ENCODE assay signal across 23 cellular contexts in the genomic region with DNA sequence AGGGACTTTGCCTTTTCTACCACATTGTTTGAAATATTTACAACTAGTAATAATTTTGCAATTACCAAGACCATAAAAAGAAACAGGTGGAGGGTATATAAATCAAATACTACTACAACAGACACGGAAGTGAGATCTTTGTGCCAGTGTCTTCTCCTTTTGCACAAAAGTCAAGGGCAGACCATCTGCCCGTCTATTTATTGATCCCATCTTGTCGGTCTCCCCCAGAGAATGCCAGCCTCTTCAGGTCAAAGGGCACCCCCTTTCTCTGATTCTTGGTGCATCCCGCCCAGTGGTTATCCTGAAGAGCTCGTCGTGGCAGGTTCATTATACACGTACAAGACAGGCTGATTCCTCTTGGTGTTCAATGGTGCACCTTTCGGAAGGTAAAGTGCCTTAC.
"Had no signal": no experiment of that assay in that cellular context is flagged by ENCODE, and none has a peak within 500 bp of the region (broad histone marks: within the 10 kb centered on the region; RNA-seq: fewer than 3 reads in every experiment).

No MANE protein-coding gene starts in this region.

- H3K27ac Mint-ChIP-seq: activated B cell treated with CpG ODN at 0.5 μM for 24 hours; activated CD4-positive, alpha-beta memory T cell treated with anti-CD3 and anti-CD28 coated beads, Interleukin-2, amount 10 ng/mL, durations not matched to agents 7 days and 5 days; activated naive CD4-positive, alpha-beta T cell treated with anti-CD3 and anti-CD28 coated beads, Interleukin-2, amount 10 ng/mL, durations not matched to agents 7 days and 5 days; activated naive CD8-positive, alpha-beta T cell treated with anti-CD3 and anti-CD28 coated beads for 36 hours; activated T-cell treated with anti-CD3 and anti-CD28 coated beads, Interleukin-2, amount 50 U/mL, for 72 hours; activated T-helper 2 cell treated with anti-CD3 and anti-CD28 coated beads, Interferon-gamma antibody, Interleukin-2, Interleukin-4, amounts not matched to agents 10 μg/mL and 5 μg/mL and 100 μg/mL, durations not matched to agents 14 hours and 24 hours and 36 hours; T-helper 1 cell treated with Interleukin-12 subunit alpha and Interleukin-12 subunit beta and Interleukin-4 antibody, amounts not matched to agents 30 μg/mL and 1 μg/mL, for 36 hours had no signal

- DNase-seq: activated B cell treated with CpG ODN at 0.5 μM for 24 hours; activated CD4-positive, alpha-beta memory T cell treated with anti-CD3 and anti-CD28 coated beads, Interleukin-2, amount 10 ng/mL, durations not matched to agents 7 days and 5 days; activated CD4-positive, alpha-beta T cell treated with anti-CD3 and anti-CD28 coated beads, Interleukin-2, amount 50 U/mL, for 1 hour; activated CD8-positive, alpha-beta memory T cell treated with anti-CD3 and anti-CD28 coated beads, Interleukin-2, amount 50 U/mL, for 4 hours; activated gamma-delta T cell treated with Interleukin-2 at 50 U/mL for 16 hours; activated naive CD4-positive, alpha-beta T cell treated with anti-CD3 and anti-CD28 coated beads, Interleukin-2, amount 10 ng/mL, durations not matched to agents 7 days and 5 days; activated naive CD8-positive, alpha-beta T cell treated with anti-CD3 and anti-CD28 coated beads for 36 hours; activated T-cell treated with anti-CD3 and anti-CD28 coated beads, Interleukin-2, amount 50 U/mL, for 72 hours; brain microvascular endothelial cell; Karpas-422; NCI-H1105 treated with DMSO at 0.1 percent for 48 hours; NCI-H146; NCI-H187 treated with DMSO at 0.1 percent for 48 hours; NCI-H2081 treated with DMSO at 0.1 percent for 48 hours; NCI-H446; NCI-H524; RPMI8226; SHP77 treated with DMSO at 0.1 percent for 48 hours; T-helper 9 cell had no signal

- H3K36me3 Mint-ChIP-seq: activated naive CD4-positive, alpha-beta T cell treated with anti-CD3 and anti-CD28 coated beads, Interleukin-2, amount 10 ng/mL, durations not matched to agents 7 days and 5 days; activated naive CD8-positive, alpha-beta T cell treated with anti-CD3 and anti-CD28 coated beads for 36 hours had no signal

- H3K4me3 ChIP-seq: cardiac muscle cell, K562 had no signal

- H3K9me3 Mint-ChIP-seq: activated B cell treated with CpG ODN at 0.5 μM for 24 hours; activated CD4-positive, alpha-beta memory T cell treated with anti-CD3 and anti-CD28 coated beads, Interleukin-2, amount 10 ng/mL, durations not matched to agents 7 days and 5 days; activated naive CD4-positive, alpha-beta T cell treated with anti-CD3 and anti-CD28 coated beads, Interleukin-2, amount 10 ng/mL, durations not matched to agents 7 days and 5 days; activated naive CD8-positive, alpha-beta T cell treated with anti-CD3 and anti-CD28 coated beads for 36 hours; activated T-cell treated with anti-CD3 and anti-CD28 coated beads, Interleukin-2, amount 50 U/mL, for 72 hours; activated T-helper 2 cell treated with anti-CD3 and anti-CD28 coated beads, Interferon-gamma antibody, Interleukin-2, Interleukin-4, amounts not matched to agents 10 μg/mL and 5 μg/mL and 100 μg/mL, durations not matched to agents 14 hours and 24 hours and 36 hours; T-helper 1 cell treated with Interleukin-12 subunit alpha and Interleukin-12 subunit beta and Interleukin-4 antibody, amounts not matched to agents 30 μg/mL and 1 μg/mL, for 36 hours had no signal

- ATAC-seq: activated T-cell treated with anti-CD3 and anti-CD28 coated beads, Interleukin-2, amount 50 U/mL, for 72 hours; K562 had no signal

- H3K4me3 Mint-ChIP-seq: activated B cell treated with CpG ODN at 0.5 μM for 24 hours; activated CD4-positive, alpha-beta memory T cell treated with anti-CD3 and anti-CD28 coated beads, Interleukin-2, amount 10 ng/mL, durations not matched to agents 7 days and 5 days; activated naive CD4-positive, alpha-beta T cell treated with anti-CD3 and anti-CD28 coated beads, Interleukin-2, amount 10 ng/mL, durations not matched to agents 7 days and 5 days; activated naive CD8-positive, alpha-beta T cell treated with anti-CD3 and anti-CD28 coated beads for 36 hours; activated T-cell treated with anti-CD3 and anti-CD28 coated beads, Interleukin-2, amount 50 U/mL, for 72 hours; T-helper 1 cell treated with Interleukin-12 subunit alpha and Interleukin-12 subunit beta and Interleukin-4 antibody, amounts not matched to agents 30 μg/mL and 1 μg/mL, for 36 hours had no signal

- H3K27ac ChIP-seq: brain microvascular endothelial cell, cardiac muscle cell had no signal

- H3K27me3 ChIP-seq: cardiac muscle cell had no signal

- H3K36me3 ChIP-seq: brain microvascular endothelial cell, cardiac muscle cell had no signal
